In the genomic region with DNA sequence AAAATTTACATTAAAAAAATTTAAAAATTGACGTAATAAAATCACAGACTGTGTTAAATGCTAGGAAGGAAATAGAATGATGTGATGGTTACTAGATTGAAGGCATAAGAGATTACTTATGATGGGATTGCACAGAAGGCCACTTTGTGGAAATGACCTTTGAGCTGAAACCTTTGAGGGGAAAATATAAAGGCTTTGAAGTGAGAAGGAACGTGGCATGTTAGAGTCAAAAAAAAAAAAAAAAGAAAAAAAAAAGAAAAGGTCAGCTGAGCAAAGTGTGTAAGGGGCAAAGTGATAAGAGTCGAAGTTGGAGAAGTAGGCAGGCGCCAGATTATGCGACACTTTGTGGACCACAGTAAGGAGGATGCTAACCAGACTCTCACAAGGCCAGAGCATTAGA, we compare ENCODE assay signal across 1 cellular context.
TF ChIP-seq lines count a peak whose summit lies in the region.

No MANE protein-coding gene starts in this region.

TF ChIP-seq in HepG2, 621 proteins besides CTCF, POLR2A, EP300 and RAD21:
- TF ChIP-seq CREM (IDR thresholded peaks at IDR 0.05) (peak; percentile 11; the same call in 1 of the 2 replicates), CREM (CRISPR knock-in tag; IDR thresholded peaks at IDR 0.05) (no peak), ZKSCAN5 (CRISPR knock-in tag; IDR thresholded peaks at IDR 0.05) (no peak), GABPA (IDR thresholded peaks at IDR 0.05; ENCODE audit: low read depth, low read length) (no peak), GABPA (CRISPR knock-in tag; IDR thresholded peaks at IDR 0.05; ENCODE audit: low read depth) (no peak), GATAD2A (CRISPR knock-in tag; IDR thresholded peaks at IDR 0.05) (peak; percentile 51; the same call in 1 of the 2 replicates), LCORL (IDR thresholded peaks at IDR 0.05) (peak; percentile 43; the same call in 1 of the 2 replicates), LCORL (CRISPR knock-in tag; IDR thresholded peaks at IDR 0.05) (no peak), CREB1 (IDR thresholded peaks at IDR 0.05) (no peak), CREB1 (CRISPR knock-in tag; IDR thresholded peaks at IDR 0.05) (0 out of 2 replicates have a peak, but pooled peaks have one; percentile 14), BCL6 (CRISPR knock-in tag; IDR thresholded peaks at IDR 0.05) (peak; percentile 32; the same call in 1 of the 2 replicates), TFAP4 (IDR thresholded peaks at IDR 0.05; ENCODE audit: borderline replicate concordance, low read depth) (peak; percentile 44; the same call in 1 of the 2 replicates), KLF16 (CRISPR knock-in tag; IDR thresholded peaks at IDR 0.05) (no peak), NR2F6 (IDR thresholded peaks at IDR 0.05) (peak; percentile 57), NR2F6 (CRISPR knock-in tag; IDR thresholded peaks at IDR 0.05) (0 out of 2 replicates have a peak, but pooled peaks have one; percentile 23), HOXA9 (CRISPR knock-in tag; IDR thresholded peaks at IDR 0.05; ENCODE audit: borderline replicate concordance) (no peak), NR2C2 (CRISPR knock-in tag; IDR thresholded peaks at IDR 0.05; ENCODE audit: borderline replicate concordance) (0 out of 2 replicates have a peak, but pooled peaks have one; percentile 41), NCOR1 (IDR thresholded peaks at IDR 0.05; ENCODE audit: borderline replicate concordance, low read length) (peak; percentile 58; the same call in 1 of the 2 replicates), SOX13 (IDR thresholded peaks at IDR 0.05) (no peak), SOX13 (CRISPR knock-in tag; conservative IDR thresholded peaks at IDR 0.05 in 1 of 2, IDR thresholded peaks at IDR 0.05 in 1 of 2) (peak in 1 of 2 experiments; percentile 25; a peak in 1 of 4 replicates), PAXIP1 (CRISPR knock-in tag; conservative IDR thresholded peaks at IDR 0.05) (peak; percentile 50), HNF4G (IDR thresholded peaks at IDR 0.05; ENCODE audit: borderline replicate concordance, low read depth, low read length) (0 out of 2 replicates have a peak, but pooled peaks have one; percentile 34), HNF4G (CRISPR knock-in tag; IDR thresholded peaks at IDR 0.05; ENCODE audit: borderline replicate concordance, low read depth) (0 out of 2 replicates have a peak, but pooled peaks have one; percentile 30), SKI (IDR thresholded peaks at IDR 0.05; ENCODE audit: partially characterized antibody) (no peak), RARA (CRISPR knock-in tag; IDR thresholded peaks at IDR 0.05) (0 out of 2 replicates have a peak, but pooled peaks have one; percentile 12), ZNF280D (CRISPR knock-in tag; IDR thresholded peaks at IDR 0.05) (no peak), ZNF674 (CRISPR knock-in tag; IDR thresholded peaks at IDR 0.05; ENCODE audit: low read depth) (no peak), TCF7 (IDR thresholded peaks at IDR 0.05; ENCODE audit: low read depth) (peak; percentile 67; the same call in 1 of the 2 replicates), ISL2 (CRISPR knock-in tag; IDR thresholded peaks at IDR 0.05) (0 out of 2 replicates have a peak, but pooled peaks have one; percentile 20), TBX3 (IDR thresholded peaks at IDR 0.05; ENCODE audit: borderline replicate concordance) (peak; percentile 32; the same call in 1 of the 2 replicates), ZNF460 (CRISPR knock-in tag; IDR thresholded peaks at IDR 0.05; ENCODE audit: borderline replicate concordance) (no peak), HNF4A (CRISPR knock-in tag; IDR thresholded peaks at IDR 0.05) (peak; percentile 55; the same call in 1 of the 2 replicates), ZKSCAN8 (CRISPR knock-in tag; IDR thresholded peaks at IDR 0.05; ENCODE audit: borderline replicate concordance) (no peak), FOXP1 (IDR thresholded peaks at IDR 0.05) (no peak), FOXP1 (CRISPR knock-in tag; IDR thresholded peaks at IDR 0.05) (no peak), BHLHE40 (IDR thresholded peaks at IDR 0.05; ENCODE audit: low read length) (peak; percentile 66), ARID5B (CRISPR knock-in tag; IDR thresholded peaks at IDR 0.05) (peak; percentile 36; the same call in 1 of the 2 replicates), NR2F1 (CRISPR knock-in tag; IDR thresholded peaks at IDR 0.05) (0 out of 4 replicates have a peak, but pooled peaks of 1 of the 2 experiments have one; percentile 21), ZNF207 (IDR thresholded peaks at IDR 0.05; ENCODE audit: borderline replicate concordance) (no peak), SRSF1 (optimal IDR thresholded peaks at IDR 0.05; ENCODE audit: low read depth, low read length) (no peak), ZNF251 (CRISPR knock-in tag; IDR thresholded peaks at IDR 0.05) (no peak)
- TF ChIP-seq, protein P1, sequence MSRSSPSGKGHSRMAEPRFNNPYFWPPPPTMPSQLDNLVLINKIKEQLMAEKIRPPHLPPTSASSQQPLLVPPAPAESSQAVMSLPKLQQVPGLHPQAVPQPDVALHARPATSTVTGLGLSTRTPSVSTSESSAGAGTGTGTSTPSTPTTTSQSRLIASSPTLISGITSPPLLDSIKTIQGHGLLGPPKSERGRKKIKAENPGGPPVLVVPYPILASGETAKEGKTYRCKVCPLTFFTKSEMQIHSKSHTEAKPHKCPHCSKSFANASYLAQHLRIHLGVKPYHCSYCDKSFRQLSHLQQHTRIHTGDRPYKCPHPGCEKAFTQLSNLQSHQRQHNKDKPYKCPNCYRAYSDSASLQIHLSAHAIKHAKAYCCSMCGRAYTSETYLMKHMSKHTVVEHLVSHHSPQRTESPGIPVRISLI (CRISPR knock-in tag; IDR thresholded peaks at IDR 0.05; ENCODE audit: borderline replicate concordance) = peak; percentile 92
- TF ChIP-seq, protein P2, sequence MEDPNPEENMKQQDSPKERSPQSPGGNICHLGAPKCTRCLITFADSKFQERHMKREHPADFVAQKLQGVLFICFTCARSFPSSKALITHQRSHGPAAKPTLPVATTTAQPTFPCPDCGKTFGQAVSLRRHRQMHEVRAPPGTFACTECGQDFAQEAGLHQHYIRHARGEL (CRISPR knock-in tag; IDR thresholded peaks at IDR 0.05) = no peak
